In genomic region chr2:74690571-74690970, GRCh38 we compare ENCODE assay signal across 8 cellular contexts. TPM values are rescaled to one million over a fixed set of nuclear protein-coding genes. Genes with fewer than 3 reads are reported as not detected.
DNase-seq lines count a peak whose midpoint lies in the region; ATAC-seq, FAIRE-seq and TF ChIP-seq lines count a peak whose summit lies in the region.

No MANE protein-coding gene starts in this region.

- peak; percentile 51 for DNase-seq in Daoy (ENCODE audit: low read depth)
- no peak for DNase-seq in coronary artery (ENCODE audit: low spot score)
- peak; percentile 77 for DNase-seq in urothelium cell line (ENCODE audit: low spot score)

- TF ChIP-seq EP300 in Ishikawa (IDR thresholded peaks at IDR 0.05; ENCODE audit: borderline replicate concordance), result no peak

- 4% methylated on average over 4 of the region's 4 CpGs for WGBS in liver

- H3K4me3 ChIP-seq in OCI-LY1 (ENCODE audit: low read depth, low read length, poor library complexity, severe bottlenecking), result no peak overlapping the region
- H3K4me3 ChIP-seq in coronary artery, result no peak overlapping the region
- no peak overlapping the region for H3K4me3 ChIP-seq in liver (ENCODE audit: low read depth in 1 of 3, low read length in 3 of 3)

- no peak for FAIRE-seq in urothelium cell line (lab: Jason Lieb, UNC)

- H3K36me3 ChIP-seq in OCI-LY1 (ENCODE audit: insufficient read depth, low read length) (no peaks in the 10 kb centered on the region), liver (ENCODE audit: control insufficient read depth in 4 of 4, insufficient read depth in 3 of 4, low read depth in 1 of 4, low read length in 3 of 4) (no peaks in the 10 kb centered on the region)

- TF ChIP-seq RAD21 in Ishikawa (IDR thresholded peaks at IDR 0.05; ENCODE audit: low read depth) (peak; percentile 96), liver (IDR thresholded peaks at IDR 0.05) (peak; percentile 89 to 92)

- H3K9me3 ChIP-seq in OCI-LY1 (ENCODE audit: low read length) (no peaks in the 10 kb centered on the region), liver (ENCODE audit: control insufficient read depth in 4 of 4, low read length in 3 of 4) (no peaks in the 10 kb centered on the region)

- H3K4me2 ChIP-seq in OCI-LY1 (ENCODE audit: low read length), result no peak overlapping the region

- H3K9ac ChIP-seq in OCI-LY1 (ENCODE audit: low read length) (no peak overlapping the region), liver (ENCODE audit: low read depth in 1 of 2, low read length in 2 of 2) (no peak overlapping the region)

- H3K27me3 ChIP-seq in OCI-LY1 (ENCODE audit: insufficient read depth, low read length) (no peaks in the 10 kb centered on the region), liver (ENCODE audit: control insufficient read depth in 4 of 4, insufficient read depth in 4 of 4, low read length in 3 of 4) (peaks cover 0 to 8% (median 0%) of the 10 kb centered on the region in 4 donors)

- no peaks in the 10 kb centered on the region for H4K20me1 ChIP-seq in OCI-LY1 (ENCODE audit: insufficient read depth, low read length)

- no peaks in the 10 kb centered on the region for H3F3A ChIP-seq in OCI-LY1 (ENCODE audit: insufficient read depth, low read length)

- H3K79me2 ChIP-seq in OCI-LY1 (ENCODE audit: insufficient read depth, low read length), result no peaks in the 10 kb centered on the region

- H3K4me1 ChIP-seq in OCI-LY1 (ENCODE audit: insufficient read depth, low read length, severe bottlenecking), result no peaks in the 10 kb centered on the region
- H3K4me1 ChIP-seq in liver (ENCODE audit: control insufficient read depth in 4 of 4, insufficient read depth in 4 of 4, low read length in 3 of 4), result no peaks in the 10 kb centered on the region

- peak; percentile 87 for ATAC-seq in GM19438 (IDR thresholded peaks at IDR 0.05; ENCODE audit: low read depth, unreplicated experiment)
- ATAC-seq in GM18519 (IDR thresholded peaks at IDR 0.05; ENCODE audit: low FRiP score, unreplicated experiment), result no peak

- H3K9me2 ChIP-seq in OCI-LY1 (ENCODE audit: low read depth, low read length), result no peaks in the 10 kb centered on the region

- H2AFZ ChIP-seq in OCI-LY1 (ENCODE audit: low read length), result no peak overlapping the region

- TF ChIP-seq CTCF in OCI-LY1 (IDR thresholded peaks at IDR 0.05; ENCODE audit: low read length) (peak; percentile 73), coronary artery (IDR thresholded peaks at IDR 0.05) (peak; percentile 35), liver (IDR thresholded peaks at IDR 0.05; ENCODE audit: low read depth, low read length, missing input control) (peak; percentile 76)

- H3K27ac ChIP-seq in OCI-LY1 (ENCODE audit: low read depth, low read length, poor library complexity, severe bottlenecking) (no peak overlapping the region), coronary artery (no peak overlapping the region), liver (ENCODE audit: low read depth in 1 of 2, low read length in 2 of 2) (no peak overlapping the region)

TF ChIP-seq in Ishikawa, 13 proteins besides CTCF, POLR2A, EP300 and RAD21 (continues in another document):
- no peak for TF ChIP-seq NFIC (IDR thresholded peaks at IDR 0.05)
- TF ChIP-seq TAF1 (IDR thresholded peaks at IDR 0.05; ENCODE audit: low read depth), result no peak
- TF ChIP-seq TCF12 (IDR thresholded peaks at IDR 0.05; ENCODE audit: low read depth), result no peak
- TF ChIP-seq CREB1 (IDR thresholded peaks at IDR 0.05; ENCODE audit: low read depth), result no peak
- no peak for TF ChIP-seq EGR1 (IDR thresholded peaks at IDR 0.05)
- TF ChIP-seq USF1 (IDR thresholded peaks at IDR 0.05), result no peak
- TF ChIP-seq REST (IDR thresholded peaks at IDR 0.05; ENCODE audit: low read depth), result no peak
- no peak for TF ChIP-seq CEBPB (IDR thresholded peaks at IDR 0.05)
- no peak for TF ChIP-seq ZBTB7A (IDR thresholded peaks at IDR 0.05; ENCODE audit: low read depth)
- no peak for TF ChIP-seq FOXM1 (IDR thresholded peaks at IDR 0.05; ENCODE audit: borderline replicate concordance, low read depth)

TF ChIP-seq in liver, 16 proteins besides CTCF, POLR2A, EP300 and RAD21:
- no peak for TF ChIP-seq TAF1 (conservative IDR thresholded peaks at IDR 0.05)
- TF ChIP-seq SP1 (IDR thresholded peaks at IDR 0.05), result no peak
- no peak for TF ChIP-seq ZBTB33 (IDR thresholded peaks at IDR 0.05)
- TF ChIP-seq GABPA (IDR thresholded peaks at IDR 0.05 in 1 of 2, conservative IDR thresholded peaks at IDR 0.05 in 1 of 2), result no peak
- no peak for TF ChIP-seq MAX (IDR thresholded peaks at IDR 0.05)
- TF ChIP-seq NR2F2 (IDR thresholded peaks at IDR 0.05), result no peak
- TF ChIP-seq FOXA1 (IDR thresholded peaks at IDR 0.05), result no peak
- TF ChIP-seq JUND (IDR thresholded peaks at IDR 0.05), result no peak
- TF ChIP-seq HNF4A (conservative IDR thresholded peaks at IDR 0.05), result no peak

RNA-seq across cellular contexts. Expression of gene SEMA4F, which starts 36.5 kb away (rescaled TPM):
- 3.4 and 4.2 TPM in 2 replicates for total RNA-seq in Daoy (2014; rRNA removed; shearing (Covaris generic))
- 1 to 10 TPM in 1 of 2 donors, under 1 TPM in 1; 0.92 to 1.1 TPM for total RNA-seq in liver
- under 1 TPM; 0.57 to 0.99 TPM for polyA plus RNA-seq in liver

RNA-seq across cellular contexts. Expression of gene M1AP, which starts 42.4 kb away (rescaled TPM):
- not detected in 2 replicates for total RNA-seq in Daoy (2014; rRNA removed; shearing (Covaris generic))
- under 1 TPM; under 0.01 to 0.09 TPM for total RNA-seq in liver
- under 1 TPM; 0.06 to 0.38 TPM for polyA plus RNA-seq in liver
